Comparison of ENCODE assay signal across 15 cellular contexts in genomic region chr10:88499569-88500470, GRCh38.
DNase-seq lines count a peak whose midpoint lies in the region; FAIRE-seq and TF ChIP-seq lines count a peak whose summit lies in the region.
"Had no signal": no experiment of that assay in that cellular context is flagged by ENCODE, and none has a peak within 500 bp of the region (broad histone marks: within the 10 kb centered on the region; RNA-seq: fewer than 3 reads in every experiment).

No MANE protein-coding gene starts in this region.

- no peaks in the 10 kb centered on the region for H3K79me2 ChIP-seq in smooth muscle cell (ENCODE audit: low read depth)

- peaks cover 32% of the 10 kb centered on the region for H3K27me3 ChIP-seq in smooth muscle cell (ENCODE audit: low read depth)
- H3K27me3 ChIP-seq: adrenal gland, tibial artery had no signal

- intact Hi-C loops in kidney (cut with DNase I) = no loop called here

- H3K9ac ChIP-seq in kidney (ENCODE audit: low read length in 2 of 2) = no peak overlapping the region
- no peak overlapping the region for H3K9ac ChIP-seq in smooth muscle cell (ENCODE audit: low read depth)

- no peak for FAIRE-seq in kidney (lab: Jason Lieb, UNC)

- H3K9me3 ChIP-seq in kidney (ENCODE audit: control insufficient read depth in 1 of 2, low read length in 2 of 2) (no peaks in the 10 kb centered on the region), smooth muscle cell (replicated peaks; ENCODE audit: low read depth) (no peaks in the 10 kb centered on the region)
- H3K9me3 ChIP-seq: tibial artery had no signal

- no peak overlapping the region for H3K4me2 ChIP-seq in smooth muscle cell

- WGBS in smooth muscle cell (ENCODE audit: low lambda C conversion rate) = 74% methylated on average over 6 of the region's 6 CpGs

- no peaks in the 10 kb centered on the region for H3K36me3 ChIP-seq in kidney (ENCODE audit: control insufficient read depth in 1 of 2, insufficient read depth in 2 of 2, low read length in 2 of 2)
- H3K36me3 ChIP-seq in smooth muscle cell (ENCODE audit: low read depth) = no peaks in the 10 kb centered on the region
- H3K36me3 ChIP-seq: adrenal gland, tibial artery had no signal

- no peak overlapping the region for H2AFZ ChIP-seq in smooth muscle cell (ENCODE audit: low read depth)

- TF ChIP-seq CTCF in choroid plexus epithelial cell (conservative IDR thresholded peaks at IDR 0.05; ENCODE audit: low read depth, low read length) = no peak
- TF ChIP-seq CTCF in kidney (IDR thresholded peaks at IDR 0.05; ENCODE audit: borderline replicate concordance, extremely low read depth, insufficient read depth) = no peak
- TF ChIP-seq CTCF in smooth muscle cell (IDR thresholded peaks at IDR 0.05; ENCODE audit: borderline replicate concordance, insufficient read depth, poor library complexity, severe bottlenecking) = no peak

- no peaks in the 10 kb centered on the region for H4K20me1 ChIP-seq in smooth muscle cell (ENCODE audit: low read depth)

- H3K4me3 ChIP-seq in choroid plexus epithelial cell (ENCODE audit: low read depth, low read length) (no peak overlapping the region), kidney (ENCODE audit: low read length in 2 of 2) (no peak overlapping the region), smooth muscle cell (no peak overlapping the region)
- H3K4me3 ChIP-seq: adrenal gland, tibial artery had no signal

- H3K27ac ChIP-seq in kidney (ENCODE audit: low read depth in 2 of 2, low read length in 2 of 2) (no peak overlapping the region), smooth muscle cell (ENCODE audit: low read depth) (no peak overlapping the region)
- H3K27ac ChIP-seq: tibial artery had no signal

- peak; percentile 18 for DNase-seq in AG08395 (ENCODE audit: low spot score)
- DNase-seq in LoVo (ENCODE audit: low spot score) = peak; percentile 7
- DNase-seq in choroid plexus epithelial cell (ENCODE audit: low read depth) = peak; percentile 74
- DNase-seq in kidney = peak; percentile 22
- no peak for DNase-seq in SIG-M5 treated with dmso at 0.1 percent for 504 hours (lab: John Stamatoyannopoulos, UW; ENCODE audit: unreplicated experiment)
- no peak for DNase-seq in activated gamma-delta T cell (lab: John Stamatoyannopoulos, UW)
- no peak for DNase-seq in smooth muscle cell (lab: John Stamatoyannopoulos, UW; ENCODE audit: unreplicated experiment)
- no peak for DNase-seq in NCI-H146 (lab: John Stamatoyannopoulos, UW)
- DNase-seq: activated CD4-positive, alpha-beta T cell treated with anti-CD3 and anti-CD28 coated beads, Interleukin-2, amount 10 ng/mL, durations not matched to agents 7 days and 5 days; activated T-cell treated with anti-CD3 and anti-CD28 coated beads, Interleukin-2, amount 50 U/mL, for 72 hours; adrenal gland; effector CD8-positive, alpha-beta T cell; NCI-H1105 treated with DMSO at 0.1 percent for 48 hours; nucleus accumbens; tibial artery had no signal

- H3K4me1 ChIP-seq in kidney (ENCODE audit: control insufficient read depth in 1 of 2, insufficient read depth in 1 of 2, low read depth in 1 of 2, low read length in 2 of 2) = peaks cover 2 to 3% of the 10 kb centered on the region in 2 donors
- peaks cover 6% of the 10 kb centered on the region for H3K4me1 ChIP-seq in smooth muscle cell (ENCODE audit: low read depth)
- H3K4me1 ChIP-seq: tibial artery had no signal

- H3F3A ChIP-seq in smooth muscle cell (ENCODE audit: low read depth) = no peaks in the 10 kb centered on the region

Comparison
In these comparisons a context has a peak if more than half of its experiments do, and no peak if none do; other contexts are left out.
1. DNase-seq: peak in AG08395 (single experiment), LoVo (single experiment), choroid plexus epithelial cell (single experiment) and kidney (single experiment); none in SIG-M5 treated with dmso at 0.1 percent for 504 hours (single experiment), activated gamma-delta T cell (single experiment), smooth muscle cell (single experiment) and NCI-H146 (single experiment).